In genomic region chr18:12046046-12046750, GRCh38 we compare ENCODE assay signal across 20 cellular contexts. TPM values are rescaled to one million over a fixed set of nuclear protein-coding genes. Genes with fewer than 3 reads are reported as not detected.
"Had no signal": no experiment of that assay in that cellular context is flagged by ENCODE, and none has a peak within 500 bp of the region (broad histone marks: within the 10 kb centered on the region; RNA-seq: fewer than 3 reads in every experiment).

No MANE protein-coding gene starts in this region.

- H3K4me3 ChIP-seq: hepatocyte, prostate gland, testis, upper lobe of left lung had no signal

- H3K4me2 ChIP-seq: hepatocyte had no signal

- H2AFZ ChIP-seq: hepatocyte had no signal

- H3K4me1 ChIP-seq: prostate gland, testis, upper lobe of left lung had no signal

- ATAC-seq: activated CD4-positive, CD25-positive, alpha-beta regulatory T cell treated with anti-CD3 and anti-CD28 coated beads, Interleukin-2, amount 50 U/mL, for 24 hours; effector memory CD8-positive, alpha-beta T cell; left cardiac atrium had no signal

- H3K27ac ChIP-seq: hepatocyte, prostate gland, testis, upper lobe of left lung had no signal

- H3K36me3 ChIP-seq: prostate gland, upper lobe of left lung had no signal

- FAIRE-seq: astrocyte, bronchial epithelial cell, islet of Langerhans, small intestine had no signal

- H3K27me3 ChIP-seq: hepatocyte, testis, upper lobe of left lung had no signal

- DNase-seq: activated CD4-positive, alpha-beta T cell treated with anti-CD3 and anti-CD28 coated beads, Interleukin-2, amount 50 U/mL, for 1 hour; activated gamma-delta T cell; effector memory CD8-positive, alpha-beta T cell; left cardiac atrium; right cardiac atrium; small intestine; stimulated activated CD4-positive, alpha-beta T cell treated with anti-CD3 and anti-CD28 coated beads, Interleukin-15, amount 100 ng/mL, for 24 hours; stimulated activated CD4-positive, alpha-beta T cell treated with anti-CD3 and anti-CD28 coated beads, Interleukin-2, amount 100 ng/mL, for 48 hours; testis had no signal

- H3K9me3 ChIP-seq: prostate gland, testis, upper lobe of left lung had no signal

RNA-seq across cellular contexts. Expression of gene ANKRD62, which starts 47.4 kb away (rescaled TPM):
- total RNA-seq: astrocyte, dermis microvascular lymphatic vessel endothelial cell, hepatocyte, left cardiac atrium, lung microvascular endothelial cell, neural crest cell, osteoblast, right cardiac atrium had no signal
- polyA plus RNA-seq: hepatocyte, right cardiac atrium had no signal
